ENCODE assay signal across 1 cellular context in genomic region chr20:431012-431904, GRCh38.
TF ChIP-seq lines count a peak whose summit lies in the region.

No MANE protein-coding gene starts in this region.

TF ChIP-seq in HepG2, 621 proteins besides CTCF, POLR2A, EP300 and RAD21 (continued from another document):
- TF ChIP-seq, protein P1, sequence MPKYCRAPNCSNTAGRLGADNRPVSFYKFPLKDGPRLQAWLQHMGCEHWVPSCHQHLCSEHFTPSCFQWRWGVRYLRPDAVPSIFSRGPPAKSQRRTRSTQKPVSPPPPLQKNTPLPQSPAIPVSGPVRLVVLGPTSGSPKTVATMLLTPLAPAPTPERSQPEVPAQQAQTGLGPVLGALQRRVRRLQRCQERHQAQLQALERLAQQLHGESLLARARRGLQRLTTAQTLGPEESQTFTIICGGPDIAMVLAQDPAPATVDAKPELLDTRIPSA (CRISPR knock-in tag; IDR thresholded peaks at IDR 0.05; ENCODE audit: borderline replicate concordance) = no peak
- TF ChIP-seq FOXK2 (IDR thresholded peaks at IDR 0.05) = no peak
- no peak for TF ChIP-seq HDAC6 (IDR thresholded peaks at IDR 0.05; ENCODE audit: low read depth, low read length)
- no peak for TF ChIP-seq SETDB1 (CRISPR knock-in tag; IDR thresholded peaks at IDR 0.05; ENCODE audit: borderline replicate concordance)
- TF ChIP-seq RAD51 (IDR thresholded peaks at IDR 0.05; ENCODE audit: borderline replicate concordance) = no peak
- TF ChIP-seq, protein P2, sequence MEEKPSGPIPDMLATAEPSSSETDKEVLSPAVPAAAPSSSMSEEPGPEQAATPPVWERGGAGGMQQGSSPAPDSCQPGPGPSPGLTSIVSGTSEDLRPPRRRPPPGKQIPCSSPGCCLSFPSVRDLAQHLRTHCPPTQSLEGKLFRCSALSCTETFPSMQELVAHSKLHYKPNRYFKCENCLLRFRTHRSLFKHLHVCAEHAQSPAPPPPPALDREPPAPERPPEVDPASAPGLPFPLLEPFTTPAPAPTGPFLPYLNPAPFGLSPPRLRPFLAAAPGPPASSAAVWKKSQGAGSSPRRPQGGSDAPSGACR (CRISPR knock-in tag; IDR thresholded peaks at IDR 0.05) = peak; percentile 85; the same call in 1 of the 2 replicates
- no peak for TF ChIP-seq ZNF230 (CRISPR knock-in tag; IDR thresholded peaks at IDR 0.05)
- TF ChIP-seq ZNF775 (CRISPR knock-in tag; IDR thresholded peaks at IDR 0.05; ENCODE audit: borderline replicate concordance) = no peak
